8 cellular contexts compared by ENCODE assay signal in the genomic region with DNA sequence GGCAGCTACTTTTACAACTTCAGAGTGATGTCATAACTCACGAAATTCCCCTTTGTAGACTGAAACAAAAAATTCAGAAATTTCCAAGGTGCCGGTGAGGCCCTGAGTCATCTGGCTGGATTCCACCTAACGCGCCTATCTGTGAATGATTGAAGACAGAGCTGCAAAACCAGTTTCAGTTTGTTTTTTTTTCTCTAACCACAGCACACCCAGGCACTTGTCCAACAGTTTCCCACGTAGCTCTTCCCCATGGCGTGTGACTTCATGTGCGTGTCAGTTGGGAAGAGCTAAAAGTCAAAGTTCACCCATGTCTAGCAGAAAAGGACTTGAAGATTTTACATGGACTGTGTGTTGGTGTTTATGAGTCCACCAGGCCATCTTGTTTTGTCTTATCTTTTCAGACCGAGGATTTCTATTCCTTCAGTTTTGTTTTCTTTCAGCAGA. TPM values are rescaled to one million over a fixed set of nuclear protein-coding genes. Genes with fewer than 3 reads are reported as not detected.
DNase-seq lines count a peak whose midpoint lies in the region; ATAC-seq, FAIRE-seq and TF ChIP-seq lines count a peak whose summit lies in the region.

No MANE protein-coding gene starts in this region.

- intact Hi-C loops in pancreas (cut with DNase I): loop anchor here in 1 of 3 donors (10.0 kb wide), 1 partner anchor 366 kb away; no protein-coding TSS in a partner anchor

- peak; percentile 96 for FAIRE-seq in pancreas (lab: Jason Lieb, UNC)

- 4 to 12% methylated on average over 8 of the region's 8 CpGs for WGBS in pancreas, 2 donors

- TF ChIP-seq CTCF in epithelial cell of proximal tubule (conservative IDR thresholded peaks at IDR 0.05; ENCODE audit: low read depth, low read length): no peak
- TF ChIP-seq CTCF in pancreas (IDR thresholded peaks at IDR 0.05): no peak

- H3K36me3 ChIP-seq in pancreas: no peaks in the 10 kb centered on the region

- H3K4me3 ChIP-seq in epithelial cell of proximal tubule (ENCODE audit: low read depth, low read length): no peak overlapping the region
- H3K4me3 ChIP-seq in pancreas: no peak overlapping the region

- H3K27me3 ChIP-seq in pancreas: peaks cover 0 to 4% (median 0%) of the 10 kb centered on the region in 4 donors

- ATAC-seq in GM21825 (IDR thresholded peaks at IDR 0.05; ENCODE audit: unreplicated experiment): peak; percentile 83
- ATAC-seq in pancreas: peak; percentile 94 to 97 (median 96)

- H3K9me3 ChIP-seq in pancreas: no peaks in the 10 kb centered on the region

- peaks cover 4 to 18% (median 13%) of the 10 kb centered on the region in 3 donors for H3K4me1 ChIP-seq in pancreas

- peak; percentile 94 for DNase-seq in GM04503 (ENCODE audit: low read depth)
- peak; percentile 15 to 22 for DNase-seq in Kasumi-1 (lab: John Stamatoyannopoulos, UW)
- peak; percentile 46 to 48 for DNase-seq in activated CD4-positive, alpha-beta T cell treated with anti-CD3 and anti-CD28 coated beads for 4 hours
- peak; percentile 90 for DNase-seq in epithelial cell of proximal tubule (ENCODE audit: low read depth)
- DNase-seq in pancreas: peak; percentile 65 to 90 (median 84)
- no peak for DNase-seq in GDM1 (lab: John Stamatoyannopoulos, UW)
- no peak for DNase-seq in NCI-H1436 (lab: John Stamatoyannopoulos, UW)

- peak overlapping the region; percentile 19 to 77 (median 52) for H3K27ac ChIP-seq in pancreas

RNA-seq across cellular contexts. Expression of a gene that starts 16.3 kb away (rescaled TPM):
- total RNA-seq in epithelial cell of proximal tubule (0.12 and 0.29 TPM in 2 replicates), pancreas (1 to 10 TPM; 2.0 to 4.6 (median 2.6) TPM)
- 1 to 10 TPM; 2.1 to 2.9 TPM for polyA plus RNA-seq in pancreas

RNA-seq across cellular contexts. Expression of a gene that starts 19.7 kb away (rescaled TPM):
- total RNA-seq in epithelial cell of proximal tubule (33.6 and 39.6 TPM in 2 replicates), pancreas (10 to 100 TPM; 11.7 to 22.0 (median 16.5) TPM)
- polyA plus RNA-seq in pancreas: 10 to 100 TPM in 1 of 2 donors, 1 to 10 TPM in 1; 8.7 to 18.4 TPM

Comparison
In these comparisons a context has a peak if more than half of its experiments do, and no peak if none do; other contexts are left out.
1. DNase-seq: peak in GM04503 (single experiment), Kasumi-1 (2 of 2), activated CD4-positive, alpha-beta T cell treated with anti-CD3 and anti-CD28 coated beads for 4 hours (2 of 2), epithelial cell of proximal tubule (single experiment) and pancreas (6 of 6); none in GDM1 (single experiment) and NCI-H1436 (single experiment).